In genomic region chr7:158830211-158830723, GRCh38 we compare ENCODE assay signal across 8 cellular contexts.
DNase-seq lines count a peak whose midpoint lies in the region; ATAC-seq and TF ChIP-seq lines count a peak whose summit lies in the region.

No MANE protein-coding gene starts in this region.

- H3K4me3 ChIP-seq in GM08714 (ENCODE audit: low read length) (peak overlapping the region; percentile 81), foreskin fibroblast (ENCODE audit: low read depth in 1 of 2, low read length in 2 of 2) (peak overlapping the region; percentile 60 to 84), rectal smooth muscle tissue (ENCODE audit: low read length) (peak overlapping the region; percentile 93)

- H3K9ac ChIP-seq in rectal smooth muscle tissue (ENCODE audit: low read length), result peak overlapping the region; percentile 96

- DNase-seq in foreskin fibroblast (no peak), GM13977 (ENCODE audit: low spot score) (no peak), RKO (ENCODE audit: low spot score) (no peak)

- H3K4me1 ChIP-seq in rectal smooth muscle tissue (ENCODE audit: control insufficient read depth, insufficient read depth, low read length), result peaks cover 10% of the 10 kb centered on the region

- in situ Hi-C loops in GM13977 (cut with MboI; ENCODE audit: low pct_unique_long_range_greater_than_20kb, low sequenced_read_pairs, unreplicated experiment), result no loop called here

- TF ChIP-seq CTCF in VCaP (conservative IDR thresholded peaks at IDR 0.05), result no peak
- no peak for TF ChIP-seq CTCF in foreskin fibroblast (IDR thresholded peaks at IDR 0.05; ENCODE audit: low read depth, low read length)
- no peak for TF ChIP-seq CTCF in GM13977 (IDR thresholded peaks at IDR 0.05; ENCODE audit: extremely low read depth, insufficient read depth, missing control alignments)

- no peaks in the 10 kb centered on the region for H3K27me3 ChIP-seq in rectal smooth muscle tissue (ENCODE audit: control insufficient read depth, insufficient read depth, low read length)

- peak overlapping the region; percentile 93 for H3K27ac ChIP-seq in VCaP
- H3K27ac ChIP-seq in rectal smooth muscle tissue (ENCODE audit: low read depth, low read length), result peak overlapping the region; percentile 99

- H3K36me3 ChIP-seq in rectal smooth muscle tissue (ENCODE audit: control insufficient read depth, insufficient read depth, low read length), result no peaks in the 10 kb centered on the region

- ATAC-seq in GM18517 (IDR thresholded peaks at IDR 0.05; ENCODE audit: unreplicated experiment) (no peak), HG03139 (IDR thresholded peaks at IDR 0.05; ENCODE audit: unreplicated experiment) (no peak)
